In genomic region chr18:55586841-55587240, GRCh38 we compare ENCODE assay signal across 8 cellular contexts. TPM values are rescaled to one million over a fixed set of nuclear protein-coding genes. Genes with fewer than 3 reads are reported as not detected.
DNase-seq lines count a peak whose midpoint lies in the region; ATAC-seq and TF ChIP-seq lines count a peak whose summit lies in the region.

No MANE protein-coding gene starts in this region.

- no peak overlapping the region for H3K27ac ChIP-seq in H9 (ENCODE audit: insufficient read length, low read depth, low read length)
- H3K27ac ChIP-seq in substantia nigra (ENCODE audit: low read depth, low read length, poor library complexity, severe bottlenecking), result peak overlapping the region; percentile 88

- no peak overlapping the region for H2AK5ac ChIP-seq in H9 (ENCODE audit: insufficient read length, low read length)

- peak overlapping the region; percentile 43 for H3K4me2 ChIP-seq in H9 (ENCODE audit: insufficient read depth, insufficient read length, low read length)

- H3K27me3 ChIP-seq in H9 (ENCODE audit: insufficient read depth, low read length), result no peaks in the 10 kb centered on the region

- peaks cover 11% of the 10 kb centered on the region for H3K23me2 ChIP-seq in H9 (ENCODE audit: insufficient read length, low read depth, low read length, poor library complexity, severe bottlenecking)

- TF ChIP-seq CTCF in AG04449 (IDR thresholded peaks at IDR 0.05; ENCODE audit: insufficient read depth, low read length, missing control alignments) (no peak), H9 (conservative IDR thresholded peaks at IDR 0.05) (no peak)

- H4K5ac ChIP-seq in H9 (ENCODE audit: insufficient read length, low read depth, low read length), result no peak overlapping the region

- POLR2A ChIA-PET in AG04449 (lab: Yijun Ruan, JAX), result interaction anchor here (0.6 to 0.8 kb wide), 4 partner anchors 76 to 138 kb away, joined by 3 to 4 read pairs (median 3); no protein-coding TSS in a partner anchor

- no peak overlapping the region for H4K91ac ChIP-seq in H9 (ENCODE audit: insufficient read length, low read depth, low read length)

- peak overlapping the region; percentile 86 to 95 for H3K4me3 Mint-ChIP-seq in H9
- H3K4me3 Mint-ChIP-seq in activated naive CD8-positive, alpha-beta T cell treated with anti-CD3 and anti-CD28 coated beads for 36 hours, result peak overlapping the region; percentile 83

- H2BK20ac ChIP-seq in H9 (ENCODE audit: low read depth, low read length, poor library complexity, severe bottlenecking), result no peak overlapping the region

- no peak overlapping the region for H2BK12ac ChIP-seq in H9 (ENCODE audit: insufficient read length, low read depth, low read length)

- H3K27ac Mint-ChIP-seq in H9, result peak overlapping the region; percentile 67 to 96 (median 94); a peak in 6 of 7 replicates
- no peak overlapping the region for H3K27ac Mint-ChIP-seq in activated naive CD8-positive, alpha-beta T cell treated with anti-CD3 and anti-CD28 coated beads for 36 hours

- no peak overlapping the region for H2BK15ac ChIP-seq in H9 (ENCODE audit: low read depth, low read length)

- H3K27me3 Mint-ChIP-seq in H9 (ENCODE audit: low read depth), result no peaks in the 10 kb centered on the region
- H3K27me3 Mint-ChIP-seq in activated naive CD8-positive, alpha-beta T cell treated with anti-CD3 and anti-CD28 coated beads for 36 hours, result peaks cover 59% of the 10 kb centered on the region

- H3K23ac ChIP-seq in H9 (ENCODE audit: insufficient read length, low read depth, low read length), result no peak overlapping the region

- no peak overlapping the region for H3K18ac ChIP-seq in H9 (ENCODE audit: insufficient read length, low read depth, low read length)

- H3K9ac ChIP-seq in H9 (ENCODE audit: extremely low read depth, insufficient read length, low read length), result peak overlapping the region; percentile 65

- no peak for ATAC-seq in GM19455 (IDR thresholded peaks at IDR 0.05; ENCODE audit: unreplicated experiment)

- no peak overlapping the region for H3T11ph ChIP-seq in H9 (ENCODE audit: low read length)

- peaks cover 48 to 52% of the 10 kb centered on the region in 2 experiments for H3K4me1 Mint-ChIP-seq in H9
- peaks cover 13% of the 10 kb centered on the region for H3K4me1 Mint-ChIP-seq in activated naive CD8-positive, alpha-beta T cell treated with anti-CD3 and anti-CD28 coated beads for 36 hours

- CTCF ChIA-PET in AG04449 (lab: Yijun Ruan, JAX), result interaction anchor here (1.0 kb wide), 1 partner anchor 171 kb away, joined by 3 read pairs; no protein-coding TSS in a partner anchor

- H2BK120ac ChIP-seq in H9 (ENCODE audit: low read depth, low read length, poor library complexity, severe bottlenecking), result no peak overlapping the region

- no peaks in the 10 kb centered on the region for H3K79me1 ChIP-seq in H9 (ENCODE audit: insufficient read depth, low read depth, low read length, poor library complexity, severe bottlenecking)

- H3K56ac ChIP-seq in H9 (ENCODE audit: insufficient read length, low read depth, low read length), result no peak overlapping the region

- no peaks in the 10 kb centered on the region for H4K20me1 ChIP-seq in H9 (ENCODE audit: control insufficient read depth, insufficient read depth, insufficient read length)

- H3K4ac ChIP-seq in H9 (ENCODE audit: low read depth, low read length), result no peak overlapping the region

- H3K9me3 ChIP-seq in H9 (ENCODE audit: control insufficient read depth, low read depth, low read length), result no peaks in the 10 kb centered on the region

- peaks cover 7 to 20% (median 18%) of the 10 kb centered on the region in 3 experiments; a peak in 6 of 7 replicates for H3K36me3 Mint-ChIP-seq in H9 (ENCODE audit: insufficient read depth in 1 of 3, low read depth in 3 of 3)
- no peaks in the 10 kb centered on the region for H3K36me3 Mint-ChIP-seq in activated naive CD8-positive, alpha-beta T cell treated with anti-CD3 and anti-CD28 coated beads for 36 hours

- no peak overlapping the region for H3K14ac ChIP-seq in H9 (ENCODE audit: insufficient read depth, low read length)

- H3K4me1 ChIP-seq in H9 (ENCODE audit: insufficient read depth, low read length), result peaks cover 4% of the 10 kb centered on the region; the same call in 1 of the 2 replicates

- H4K8ac ChIP-seq in H9 (replicated peaks; ENCODE audit: insufficient read length, low read depth, low read length), result no peak overlapping the region

- no peaks in the 10 kb centered on the region for H3K9me3 Mint-ChIP-seq in H9
- H3K9me3 Mint-ChIP-seq in activated naive CD8-positive, alpha-beta T cell treated with anti-CD3 and anti-CD28 coated beads for 36 hours, result no peaks in the 10 kb centered on the region

- H2AFZ ChIP-seq in H9 (ENCODE audit: low read length), result no peak overlapping the region

- WGBS in H9 (ENCODE audit: extremely low coverage, insufficient read length, low lambda C conversion rate), result no CpG with 5 or more reads among the region's 7 CpGs

- H2BK5ac ChIP-seq in H9 (ENCODE audit: insufficient read length, low read length), result no peak overlapping the region

- peak overlapping the region; percentile 51 for H3K4me3 ChIP-seq in AG04449 (ENCODE audit: low read depth, low read length)

- H3K79me2 ChIP-seq in H9 (ENCODE audit: insufficient read depth, low read length), result peaks cover 5% of the 10 kb centered on the region; the same call in 1 of the 2 replicates

- DNase-seq in AG04449 (ENCODE audit: low read depth, low spot score) (no peak), H9 (no peak), inferior parietal cortex (ENCODE audit: extremely low spot score) (peak; percentile 54), substantia nigra (lab: John Stamatoyannopoulos, UW) (peak in 6 of 49 donors; percentile 0 to 25 (median 12)), HUDEP-2 (lab: John Stamatoyannopoulos, UW; ENCODE audit: unreplicated experiment in 76 of 76) (no peak), GF-D8 (lab: John Stamatoyannopoulos, UW) (no peak)
- no peak for DNase-seq in activated naive CD8-positive, alpha-beta T cell treated with anti-CD3 and anti-CD28 coated beads for 36 hours

RNA-seq across cellular contexts. Expression of gene TCF4, which starts 1.2 kb away (rescaled TPM):
- total RNA-seq in H9 (2021), result 85.8 and 99.4 TPM in 2 replicates
- total RNA-seq in activated naive CD8-positive, alpha-beta T cell treated with anti-CD3 and anti-CD28 coated beads for 36 hours, result 1 to 10 TPM; 1.3 to 1.4 TPM

Comparison
In these comparisons a context has a peak if more than half of its experiments do, and no peak if none do; other contexts are left out.
1. RNA of gene TCF4, which starts 1.2 kb away (total RNA-seq): 85.8 to 99.4 TPM in H9; 1.3 to 1.4 TPM in activated naive CD8-positive, alpha-beta T cell treated with anti-CD3 and anti-CD28 coated beads for 36 hours; every median in the first group is over 10 times any median in the second.